ENCODE assay signal across 1 cellular context in the genomic region with DNA sequence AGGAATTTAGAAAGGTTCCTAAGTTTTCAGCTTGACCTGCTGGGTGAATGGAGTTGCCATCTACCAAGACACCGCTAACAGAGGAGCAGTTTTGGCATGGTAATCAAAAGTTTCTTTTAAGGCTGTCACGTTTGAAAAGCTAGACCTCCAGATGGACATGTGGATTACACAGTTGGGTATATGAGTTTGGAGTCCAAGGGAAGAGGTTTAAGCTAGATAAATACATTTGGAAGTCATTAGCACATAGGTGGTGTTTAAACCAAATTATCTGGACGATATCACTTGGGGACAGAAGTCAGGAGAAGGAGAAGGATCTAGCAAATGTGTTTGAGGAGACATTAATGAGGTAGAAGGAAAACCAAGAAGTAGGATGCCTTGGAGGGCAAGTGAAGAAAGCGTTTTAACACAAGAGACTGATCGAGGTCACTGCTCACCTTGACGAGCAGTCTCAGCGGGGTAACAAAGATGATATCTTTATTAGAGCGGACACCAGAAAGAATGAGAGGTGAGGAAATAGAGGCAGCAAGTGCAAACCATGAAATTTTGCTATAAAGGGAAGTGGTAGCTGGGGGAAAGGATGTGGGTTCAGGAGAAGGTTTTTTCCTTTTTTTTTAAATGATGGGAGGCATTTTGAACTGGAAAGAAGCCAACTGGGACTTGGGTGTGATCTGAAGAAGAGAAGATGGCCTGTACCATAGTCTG.
A peak's percentile ranks its signal among the peaks of the same experiment; 100 is the strongest.
TF ChIP-seq lines count a peak whose summit lies in the region.

No MANE protein-coding gene starts in this region.

TF ChIP-seq in K562, 482 proteins besides CTCF, POLR2A, EP300 and RAD21:
- TF ChIP-seq HOMEZ (CRISPR knock-in tag; IDR thresholded peaks at IDR 0.05) (no peak), HLTF (IDR thresholded peaks at IDR 0.05) (no peak), ZNF583 (CRISPR knock-in tag; IDR thresholded peaks at IDR 0.05) (no peak), SMC3 (conservative IDR thresholded peaks at IDR 0.05; ENCODE audit: insufficient read depth, low read depth, low read length) (no peak), TCF3 (CRISPR knock-in tag; IDR thresholded peaks at IDR 0.05) (peak; percentile 47), CBFA2T3 (IDR thresholded peaks at IDR 0.05) (peak; percentile 76), KLF10 (CRISPR knock-in tag; IDR thresholded peaks at IDR 0.05) (no peak), TAL1 (IDR thresholded peaks at IDR 0.05) (peak; percentile 63), SRSF9 (IDR thresholded peaks at IDR 0.05; ENCODE audit: borderline replicate concordance, low read depth, low read length) (no peak), ARID1B (IDR thresholded peaks at IDR 0.05) (peak; percentile 67), TEAD4 (IDR thresholded peaks at IDR 0.05; ENCODE audit: low read length) (peak; percentile 52), TEAD4 (CRISPR knock-in tag; IDR thresholded peaks at IDR 0.05; ENCODE audit: borderline replicate concordance) (no peak), FOXM1 (IDR thresholded peaks at IDR 0.05; ENCODE audit: low read depth) (no peak), FOXM1 (CRISPR knock-in tag; IDR thresholded peaks at IDR 0.05; ENCODE audit: low read depth) (no peak), RBM39 (optimal IDR thresholded peaks at IDR 0.05; ENCODE audit: low read depth, low read length) (no peak), SPI1 (IDR thresholded peaks at IDR 0.05; ENCODE audit: borderline replicate concordance, low read depth, low read length) (peak; percentile 38; the same call in 1 of the 2 replicates), NFIC (IDR thresholded peaks at IDR 0.05) (peak; percentile 9; the same call in 1 of the 2 replicates), NCOR1 (IDR thresholded peaks at IDR 0.05) (peak; percentile 36; the same call in 1 of the 2 replicates), CBFA2T2 (conservative IDR thresholded peaks at IDR 0.05) (peak; percentile 58)
